In genomic region chr14:94875256-94875655, GRCh38 we compare ENCODE assay signal across 29 cellular contexts.
"Had no signal": no experiment of that assay in that cellular context is flagged by ENCODE, and none has a peak within 500 bp of the region (broad histone marks: within the 10 kb centered on the region; RNA-seq: fewer than 3 reads in every experiment).

No MANE protein-coding gene starts in this region.

- H3K27me3 ChIP-seq: colonic mucosa, foreskin keratinocyte had no signal

- H3K4me1 ChIP-seq: colonic mucosa, esophagus muscularis mucosa, esophagus squamous epithelium, foreskin keratinocyte, gastrocnemius medialis, gastroesophageal sphincter, heart left ventricle, heart right ventricle had no signal

- H3K4me3 Mint-ChIP-seq: dendritic cell treated with granulocyte-macrophage colony-stimulating factor and Interleukin-4, amounts not matched to agents 40 ng/mL and 50 ng/mL, for 4 days; effector memory CD8-positive, alpha-beta T cell; endodermal cell had no signal

- H3K4me3 ChIP-seq: colonic mucosa, coronary artery, dorsolateral prefrontal cortex, esophagus muscularis mucosa, esophagus squamous epithelium, gastrocnemius medialis, gastroesophageal sphincter, heart left ventricle, heart right ventricle had no signal

- ATAC-seq: effector memory CD8-positive, alpha-beta T cell; esophagus mucosa; foreskin keratinocyte; gastrocnemius medialis; gastroesophageal sphincter; heart left ventricle; heart right ventricle had no signal

- H3K36me3 ChIP-seq: colonic mucosa, esophagus muscularis mucosa, esophagus squamous epithelium, gastrocnemius medialis, gastroesophageal sphincter, heart left ventricle, heart right ventricle had no signal

- H3K27ac Mint-ChIP-seq: dendritic cell treated with granulocyte-macrophage colony-stimulating factor and Interleukin-4, amounts not matched to agents 40 ng/mL and 50 ng/mL, for 4 days; effector memory CD8-positive, alpha-beta T cell; endodermal cell had no signal

- H3K9me3 ChIP-seq: colonic mucosa, esophagus muscularis mucosa, esophagus squamous epithelium, gastrocnemius medialis, gastroesophageal sphincter, heart left ventricle, heart right ventricle had no signal

- FAIRE-seq: colon, endometrium, endothelial cell of umbilical vein, frontal cortex had no signal

- DNase-seq: colonic mucosa; cortex of kidney; dermis blood vessel endothelial cell; dorsolateral prefrontal cortex; effector CD4-positive, alpha-beta T cell; effector CD8-positive, alpha-beta T cell; effector memory CD4-positive, alpha-beta T cell; effector memory CD8-positive, alpha-beta T cell; endodermal cell; erythroblast; esophagus squamous epithelium; foreskin fibroblast; foreskin keratinocyte; foreskin melanocyte; gastrocnemius medialis; glutamatergic neuron; head of caudate nucleus; heart left ventricle; heart right ventricle had no signal

- H3K9me3 Mint-ChIP-seq: dendritic cell treated with granulocyte-macrophage colony-stimulating factor and Interleukin-4, amounts not matched to agents 40 ng/mL and 50 ng/mL, for 4 days; effector memory CD8-positive, alpha-beta T cell; endodermal cell had no signal

- H3K27ac ChIP-seq: colonic mucosa, coronary artery, dorsolateral prefrontal cortex, epithelial cell of prostate, esophagus muscularis mucosa, esophagus squamous epithelium, foreskin keratinocyte, gastrocnemius medialis, gastroesophageal sphincter, heart left ventricle, heart right ventricle had no signal
